In genomic region chr20:25508083-25508770, GRCh38 we compare ENCODE assay signal across 8 cellular contexts.
DNase-seq lines count a peak whose midpoint lies in the region; TF ChIP-seq lines count a peak whose summit lies in the region.

No MANE protein-coding gene starts in this region.

- no peak overlapping the region for H2AFZ ChIP-seq in parathyroid adenoma

- peaks cover 17% of the 10 kb centered on the region for H3K4me1 ChIP-seq in parathyroid adenoma

- H3K79me2 ChIP-seq in parathyroid adenoma = no peaks in the 10 kb centered on the region

- no peak overlapping the region for H3K4me2 ChIP-seq in parathyroid adenoma (ENCODE audit: low read length)

- H3K4me3 ChIP-seq in epithelial cell of proximal tubule (ENCODE audit: low read depth, low read length) (no peak overlapping the region), parathyroid adenoma (ENCODE audit: low read depth, low read length) (no peak overlapping the region)

- no peaks in the 10 kb centered on the region for H3K9me3 ChIP-seq in parathyroid adenoma (ENCODE audit: control insufficient read depth, low read length)

- no peak overlapping the region for H3K9ac ChIP-seq in parathyroid adenoma

- DNase-seq in EH (ENCODE audit: low read depth) (peak; percentile 89), NCI-H774 (lab: John Stamatoyannopoulos, UW) (peak; percentile 10), epithelial cell of proximal tubule (ENCODE audit: low read depth) (peak; percentile 90), NCI-H2171 treated with DMSO at 0.1 percent for 48 hours (lab: John Stamatoyannopoulos, UW) (no peak), HEK293T (ENCODE audit: extremely low spot score) (no peak), hippocampal formation (lab: John Stamatoyannopoulos, UW) (no peak)
- no peak for DNase-seq in activated T-cell treated with anti-CD3 and anti-CD28 coated beads, Interleukin-2, amount 50 U/mL, for 24 hours

- H3K4me1 Mint-ChIP-seq in activated T-cell treated with anti-CD3 and anti-CD28 coated beads, Interleukin-2, amount 50 U/mL, for 24 hours (ENCODE audit: low read depth) = no peaks in the 10 kb centered on the region

- H3K36me3 Mint-ChIP-seq in activated T-cell treated with anti-CD3 and anti-CD28 coated beads, Interleukin-2, amount 50 U/mL, for 24 hours (ENCODE audit: low read depth) = peaks cover 12% of the 10 kb centered on the region

- no peaks in the 10 kb centered on the region for H3K9me3 Mint-ChIP-seq in activated T-cell treated with anti-CD3 and anti-CD28 coated beads, Interleukin-2, amount 50 U/mL, for 24 hours

- CTCF ChIA-PET in HEK293T (lab: Yijun Ruan, JAX) = no interaction called here

- TF ChIP-seq CTCF in epithelial cell of proximal tubule (conservative IDR thresholded peaks at IDR 0.05; ENCODE audit: low read depth, low read length) (no peak), parathyroid adenoma (IDR thresholded peaks at IDR 0.05) (no peak)

- no peak overlapping the region for H3K4me3 Mint-ChIP-seq in activated T-cell treated with anti-CD3 and anti-CD28 coated beads, Interleukin-2, amount 50 U/mL, for 24 hours

- H3K27ac ChIP-seq in parathyroid adenoma = peak overlapping the region; percentile 63

- no peaks in the 10 kb centered on the region for H3K36me3 ChIP-seq in parathyroid adenoma (ENCODE audit: control insufficient read depth, insufficient read depth, low read length)

- H3K27ac Mint-ChIP-seq in activated T-cell treated with anti-CD3 and anti-CD28 coated beads, Interleukin-2, amount 50 U/mL, for 24 hours = no peak overlapping the region

- no peaks in the 10 kb centered on the region for H3K27me3 Mint-ChIP-seq in activated T-cell treated with anti-CD3 and anti-CD28 coated beads, Interleukin-2, amount 50 U/mL, for 24 hours

- no peaks in the 10 kb centered on the region for H3K27me3 ChIP-seq in parathyroid adenoma (ENCODE audit: control insufficient read depth, insufficient read depth, low read length)

- POLR2A ChIA-PET in HEK293T (lab: Yijun Ruan, JAX) = no interaction called here

TF ChIP-seq in HEK293T, 16 proteins besides CTCF, POLR2A, EP300 and RAD21:
- TF ChIP-seq LEF1 (IDR thresholded peaks at IDR 0.05; ENCODE audit: borderline replicate concordance) (no peak), HDGF (IDR thresholded peaks at IDR 0.05; ENCODE audit: borderline replicate concordance) (no peak), CTBP1 (IDR thresholded peaks at IDR 0.05; ENCODE audit: borderline replicate concordance) (no peak), L3MBTL2 (conservative IDR thresholded peaks at IDR 0.05) (no peak), PKNOX1 (IDR thresholded peaks at IDR 0.05) (no peak), ARNT (IDR thresholded peaks at IDR 0.05) (no peak), TARDBP (IDR thresholded peaks at IDR 0.05) (no peak), FOXK2 (IDR thresholded peaks at IDR 0.05) (no peak), BHLHE40 (IDR thresholded peaks at IDR 0.05; ENCODE audit: borderline replicate concordance) (no peak), ELF4 (IDR thresholded peaks at IDR 0.05) (no peak), SP1 (IDR thresholded peaks at IDR 0.05) (no peak), FOXA1 (IDR thresholded peaks at IDR 0.05) (no peak), ZNF384 (IDR thresholded peaks at IDR 0.05) (no peak)

Comparison
In these comparisons a context has a peak if more than half of its experiments do, and no peak if none do; other contexts are left out.
1. DNase-seq: peak in EH (single experiment), NCI-H774 (single experiment) and epithelial cell of proximal tubule (single experiment); none in NCI-H2171 treated with DMSO at 0.1 percent for 48 hours (single experiment), HEK293T (single experiment), activated T-cell treated with anti-CD3 and anti-CD28 coated beads, Interleukin-2, amount 50 U/mL, for 24 hours (single experiment) and hippocampal formation (0 of 2).